Comparison of ENCODE assay signal across 8 cellular contexts in genomic region chr22:28741758-28742561, GRCh38. TPM values are rescaled to one million over a fixed set of nuclear protein-coding genes. Genes with fewer than 3 reads are reported as not detected.
DNase-seq lines count a peak whose midpoint lies in the region; ATAC-seq and TF ChIP-seq lines count a peak whose summit lies in the region.

Gene CHEK2 (minus strand): TSS chr22:28741820. CDS start chr22:28734721, 7,099 bp downstream.
A gene with protein sequence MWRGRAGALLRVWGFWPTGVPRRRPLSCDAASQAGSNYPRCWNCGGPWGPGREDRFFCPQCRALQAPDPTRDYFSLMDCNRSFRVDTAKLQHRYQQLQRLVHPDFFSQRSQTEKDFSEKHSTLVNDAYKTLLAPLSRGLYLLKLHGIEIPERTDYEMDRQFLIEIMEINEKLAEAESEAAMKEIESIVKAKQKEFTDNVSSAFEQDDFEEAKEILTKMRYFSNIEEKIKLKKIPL (plus strand): TSS chr22:28742039. CDS start chr22:28742096, 57 bp downstream.

- H3K9ac ChIP-seq in mucosa of stomach (ENCODE audit: low read length): peak within 1 kb of the TSS; percentile 97

- H3K4me1 ChIP-seq in esophagus (ENCODE audit: control insufficient read depth in 2 of 2, insufficient read depth in 2 of 2, low read length in 1 of 2): no peaks in the 10 kb centered on the region
- H3K4me1 ChIP-seq in mucosa of stomach (ENCODE audit: control insufficient read depth, insufficient read depth, low read length): no peaks in the 10 kb centered on the region

- H3K36me3 ChIP-seq in esophagus (ENCODE audit: control insufficient read depth in 2 of 2, insufficient read depth in 2 of 2, low read length in 1 of 2) (peaks cover 3 to 5% of the 10 kb centered on the region in 2 donors), mucosa of stomach (ENCODE audit: control insufficient read depth, insufficient read depth, low read length) (no peaks in the 10 kb centered on the region)

- peak; percentile 88 for ATAC-seq in GM21717 (IDR thresholded peaks at IDR 0.05; ENCODE audit: unreplicated experiment)

- peak; percentile 94 for DNase-seq in DMS53 (lab: John Stamatoyannopoulos, UW)
- peak; percentile 100 for DNase-seq in KBM-7
- peak; percentile 96 to 97 for DNase-seq in activated T-cell treated with anti-CD3 and anti-CD28 coated beads, Interleukin-2, amount 50 U/mL, for 48 hours
- peak; percentile 91 to 93 for DNase-seq in stimulated activated CD8-positive, alpha-beta memory T cell treated with anti-CD3 and anti-CD28 coated beads, Interleukin-7, amount 100 ng/mL, for 1 hour (ENCODE audit: low read depth in 2 of 2)

- H3K4me3 ChIP-seq in esophagus (ENCODE audit: low read depth in 1 of 2, low read length in 2 of 2) (peak within 1 kb of the TSS; percentile 73 to 76), mucosa of stomach (ENCODE audit: low read length) (peak within 1 kb of the TSS; percentile 99)

- in situ Hi-C loops in KBM-7 (cut with MboI; ENCODE audit: low pct_unique_long_range_greater_than_20kb, low sequenced_read_pairs): no loop called here

- no peaks in the 10 kb centered on the region for H3K9me3 ChIP-seq in esophagus (ENCODE audit: control insufficient read depth in 2 of 2, insufficient read depth in 1 of 2, low read depth in 1 of 2, low read length in 1 of 2)
- H3K9me3 ChIP-seq in mucosa of stomach (ENCODE audit: control insufficient read depth, low read length): no peaks in the 10 kb centered on the region

- WGBS in esophagus, 2 donors: 0% methylated on average over 56 of the region's 56 CpGs

- H3K27ac ChIP-seq in esophagus (ENCODE audit: low read depth in 2 of 2, low read length in 1 of 2): peak within 1 kb of the TSS; percentile 92 to 95

- H3K27me3 ChIP-seq in esophagus (ENCODE audit: control insufficient read depth in 1 of 2, insufficient read depth in 2 of 2, low read length in 2 of 2) (no peaks in the 10 kb centered on the region), mucosa of stomach (ENCODE audit: control insufficient read depth, insufficient read depth, low read length) (no peaks in the 10 kb centered on the region)

TF ChIP-seq in PFSK-1, 5 proteins besides CTCF, POLR2A, EP300 and RAD21:
- TF ChIP-seq FOXP2 (optimal IDR thresholded peaks at IDR 0.05; ENCODE audit: borderline replicate concordance, extremely low read depth, extremely low read length, insufficient read depth) (peak; percentile 19), SIN3A (IDR thresholded peaks at IDR 0.05; ENCODE audit: borderline replicate concordance, insufficient read depth, low read length) (0 out of 2 replicates have a peak, but pooled peaks have one; percentile 25), REST (IDR thresholded peaks at IDR 0.05; ENCODE audit: insufficient read depth in 1 of 2, low read depth in 2 of 2, low read length in 2 of 2) (peak in 1 of 2 experiments; percentile 9; a peak in 1 of 4 replicates), POLR2AphosphoS5 (IDR thresholded peaks at IDR 0.05; ENCODE audit: low read depth, low read length) (peak; percentile 92), TAF1 (IDR thresholded peaks at IDR 0.05; ENCODE audit: borderline replicate concordance, insufficient read depth, low read length) (peak; percentile 81; the same call in 1 of the 2 replicates)

RNA-seq across cellular contexts. Expression of gene CHEK2, which starts in this region (rescaled TPM):
- 15.5 TPM for polyA plus RNA-seq in PFSK-1 (2012; ENCODE audit: insufficient read length, low read depth)
- 10 to 100 TPM; 11.2 to 14.8 TPM for polyA plus RNA-seq in esophagus

RNA-seq across cellular contexts. Expression of the second gene that starts in this region (rescaled TPM):
- polyA plus RNA-seq in PFSK-1 (2012; ENCODE audit: insufficient read length, low read depth): 21.1 TPM
- polyA plus RNA-seq in esophagus: 10 to 100 TPM; 10.4 to 11.4 TPM

Comparison
In these comparisons a context has a peak if more than half of its experiments do, and no peak if none do; other contexts are left out.
1. Peak in every context shown above with its lines: DNase-seq, ATAC-seq, H3K4me3 ChIP-seq and H3K27ac ChIP-seq.